Comparison of ENCODE assay signal across 1 cellular context in the genomic region with DNA sequence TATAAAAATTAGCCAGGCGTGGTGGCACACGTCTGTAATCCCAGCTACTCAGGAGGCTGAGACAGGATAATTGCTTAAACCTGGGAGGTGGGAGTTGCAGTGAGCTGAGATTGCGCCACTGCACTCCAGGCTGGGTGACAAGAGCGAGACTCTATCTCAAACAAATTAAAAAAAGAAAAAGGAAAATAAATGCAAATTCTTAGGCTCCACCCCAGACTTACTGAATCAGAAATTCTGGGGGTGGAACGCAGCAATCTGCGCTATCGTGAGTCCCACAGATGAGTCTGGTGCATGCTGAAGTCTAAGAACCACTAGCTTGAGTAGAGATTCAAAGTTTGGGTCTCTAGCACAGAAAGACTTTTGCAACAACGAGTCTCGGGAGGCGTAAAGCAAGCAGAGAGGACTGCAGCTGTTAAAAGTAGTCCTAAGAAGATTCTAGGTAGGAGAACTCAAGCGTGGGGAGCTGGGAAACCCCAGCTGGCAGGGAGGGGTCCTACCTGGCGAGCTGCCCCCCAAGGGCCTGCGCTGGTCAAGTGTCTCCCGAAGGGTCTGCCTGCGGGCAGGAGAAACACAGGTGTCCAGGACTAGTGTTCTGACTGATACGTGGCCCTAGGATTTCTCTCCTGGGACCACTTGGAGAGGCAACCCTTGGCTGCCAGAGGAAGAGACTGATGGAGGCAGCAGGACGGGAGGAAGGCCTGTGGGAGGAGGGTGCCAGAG.
TF ChIP-seq lines count a peak whose summit lies in the region.

No MANE protein-coding gene starts in this region.

TF ChIP-seq in GM23338, 12 proteins besides CTCF, POLR2A, EP300 and RAD21:
- TF ChIP-seq ZNF331 (CRISPR knock-in tag; IDR thresholded peaks at IDR 0.05; ENCODE audit: low read depth), result no peak
- TF ChIP-seq JUNB (IDR thresholded peaks at IDR 0.05; ENCODE audit: unreplicated experiment), result no peak
- TF ChIP-seq, protein P1, sequence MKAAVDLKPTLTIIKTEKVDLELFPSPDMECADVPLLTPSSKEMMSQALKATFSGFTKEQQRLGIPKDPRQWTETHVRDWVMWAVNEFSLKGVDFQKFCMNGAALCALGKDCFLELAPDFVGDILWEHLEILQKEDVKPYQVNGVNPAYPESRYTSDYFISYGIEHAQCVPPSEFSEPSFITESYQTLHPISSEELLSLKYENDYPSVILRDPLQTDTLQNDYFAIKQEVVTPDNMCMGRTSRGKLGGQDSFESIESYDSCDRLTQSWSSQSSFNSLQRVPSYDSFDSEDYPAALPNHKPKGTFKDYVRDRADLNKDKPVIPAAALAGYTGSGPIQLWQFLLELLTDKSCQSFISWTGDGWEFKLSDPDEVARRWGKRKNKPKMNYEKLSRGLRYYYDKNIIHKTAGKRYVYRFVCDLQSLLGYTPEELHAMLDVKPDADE (IDR thresholded peaks at IDR 0.05), result no peak
- TF ChIP-seq, protein P2, sequence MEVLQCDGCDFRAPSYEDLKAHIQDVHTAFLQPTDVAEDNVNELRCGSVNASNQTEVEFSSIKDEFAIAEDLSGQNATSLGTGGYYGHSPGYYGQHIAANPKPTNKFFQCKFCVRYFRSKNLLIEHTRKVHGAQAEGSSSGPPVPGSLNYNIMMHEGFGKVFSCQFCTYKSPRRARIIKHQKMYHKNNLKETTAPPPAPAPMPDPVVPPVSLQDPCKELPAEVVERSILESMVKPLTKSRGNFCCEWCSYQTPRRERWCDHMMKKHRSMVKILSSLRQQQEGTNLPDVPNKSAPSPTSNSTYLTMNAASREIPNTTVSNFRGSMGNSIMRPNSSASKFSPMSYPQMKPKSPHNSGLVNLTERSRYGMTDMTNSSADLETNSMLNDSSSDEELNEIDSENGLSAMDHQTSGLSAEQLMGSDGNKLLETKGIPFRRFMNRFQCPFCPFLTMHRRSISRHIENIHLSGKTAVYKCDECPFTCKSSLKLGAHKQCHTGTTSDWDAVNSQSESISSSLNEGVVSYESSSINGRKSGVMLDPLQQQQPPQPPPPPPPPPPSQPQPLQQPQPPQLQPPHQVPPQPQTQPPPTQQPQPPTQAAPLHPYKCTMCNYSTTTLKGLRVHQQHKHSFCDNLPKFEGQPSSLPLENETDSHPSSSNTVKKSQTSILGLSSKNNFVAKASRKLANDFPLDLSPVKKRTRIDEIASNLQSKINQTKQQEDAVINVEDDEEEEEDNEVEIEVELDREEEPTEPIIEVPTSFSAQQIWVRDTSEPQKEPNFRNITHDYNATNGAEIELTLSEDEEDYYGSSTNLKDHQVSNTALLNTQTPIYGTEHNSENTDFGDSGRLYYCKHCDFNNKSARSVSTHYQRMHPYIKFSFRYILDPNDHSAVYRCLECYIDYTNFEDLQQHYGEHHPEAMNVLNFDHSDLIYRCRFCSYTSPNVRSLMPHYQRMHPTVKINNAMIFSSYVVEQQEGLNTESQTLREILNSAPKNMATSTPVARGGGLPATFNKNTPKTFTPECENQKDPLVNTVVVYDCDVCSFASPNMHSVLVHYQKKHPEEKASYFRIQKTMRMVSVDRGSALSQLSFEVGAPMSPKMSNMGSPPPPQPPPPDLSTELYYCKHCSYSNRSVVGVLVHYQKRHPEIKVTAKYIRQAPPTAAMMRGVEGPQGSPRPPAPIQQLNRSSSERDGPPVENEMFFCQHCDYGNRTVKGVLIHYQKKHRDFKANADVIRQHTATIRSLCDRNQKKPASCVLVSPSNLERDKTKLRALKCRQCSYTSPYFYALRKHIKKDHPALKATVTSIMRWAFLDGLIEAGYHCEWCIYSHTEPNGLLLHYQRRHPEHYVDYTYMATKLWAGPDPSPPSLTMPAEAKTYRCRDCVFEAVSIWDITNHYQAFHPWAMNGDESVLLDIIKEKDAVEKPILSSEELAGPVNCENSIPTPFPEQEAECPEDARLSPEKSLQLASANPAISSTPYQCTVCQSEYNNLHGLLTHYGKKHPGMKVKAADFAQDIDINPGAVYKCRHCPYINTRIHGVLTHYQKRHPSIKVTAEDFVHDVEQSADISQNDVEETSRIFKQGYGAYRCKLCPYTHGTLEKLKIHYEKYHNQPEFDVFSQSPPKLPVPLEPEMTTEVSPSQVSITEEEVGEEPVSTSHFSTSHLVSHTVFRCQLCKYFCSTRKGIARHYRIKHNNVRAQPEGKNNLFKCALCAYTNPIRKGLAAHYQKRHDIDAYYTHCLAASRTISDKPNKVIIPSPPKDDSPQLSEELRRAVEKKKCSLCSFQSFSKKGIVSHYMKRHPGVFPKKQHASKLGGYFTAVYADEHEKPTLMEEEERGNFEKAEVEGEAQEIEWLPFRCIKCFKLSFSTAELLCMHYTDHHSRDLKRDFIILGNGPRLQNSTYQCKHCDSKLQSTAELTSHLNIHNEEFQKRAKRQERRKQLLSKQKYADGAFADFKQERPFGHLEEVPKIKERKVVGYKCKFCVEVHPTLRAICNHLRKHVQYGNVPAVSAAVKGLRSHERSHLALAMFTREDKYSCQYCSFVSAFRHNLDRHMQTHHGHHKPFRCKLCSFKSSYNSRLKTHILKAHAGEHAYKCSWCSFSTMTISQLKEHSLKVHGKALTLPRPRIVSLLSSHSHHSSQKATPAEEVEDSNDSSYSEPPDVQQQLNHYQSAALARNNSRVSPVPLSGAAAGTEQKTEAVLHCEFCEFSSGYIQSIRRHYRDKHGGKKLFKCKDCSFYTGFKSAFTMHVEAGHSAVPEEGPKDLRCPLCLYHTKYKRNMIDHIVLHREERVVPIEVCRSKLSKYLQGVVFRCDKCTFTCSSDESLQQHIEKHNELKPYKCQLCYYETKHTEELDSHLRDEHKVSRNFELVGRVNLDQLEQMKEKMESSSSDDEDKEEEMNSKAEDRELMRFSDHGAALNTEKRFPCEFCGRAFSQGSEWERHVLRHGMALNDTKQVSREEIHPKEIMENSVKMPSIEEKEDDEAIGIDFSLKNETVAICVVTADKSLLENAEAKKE (CRISPR knock-in tag; IDR thresholded peaks at IDR 0.05), result no peak
- no peak for TF ChIP-seq EZH2 (IDR thresholded peaks at IDR 0.05; ENCODE audit: low read depth, unreplicated experiment)
- no peak for TF ChIP-seq CREB1 (CRISPR knock-in tag; IDR thresholded peaks at IDR 0.05; ENCODE audit: low read depth)
- TF ChIP-seq, protein P3, sequence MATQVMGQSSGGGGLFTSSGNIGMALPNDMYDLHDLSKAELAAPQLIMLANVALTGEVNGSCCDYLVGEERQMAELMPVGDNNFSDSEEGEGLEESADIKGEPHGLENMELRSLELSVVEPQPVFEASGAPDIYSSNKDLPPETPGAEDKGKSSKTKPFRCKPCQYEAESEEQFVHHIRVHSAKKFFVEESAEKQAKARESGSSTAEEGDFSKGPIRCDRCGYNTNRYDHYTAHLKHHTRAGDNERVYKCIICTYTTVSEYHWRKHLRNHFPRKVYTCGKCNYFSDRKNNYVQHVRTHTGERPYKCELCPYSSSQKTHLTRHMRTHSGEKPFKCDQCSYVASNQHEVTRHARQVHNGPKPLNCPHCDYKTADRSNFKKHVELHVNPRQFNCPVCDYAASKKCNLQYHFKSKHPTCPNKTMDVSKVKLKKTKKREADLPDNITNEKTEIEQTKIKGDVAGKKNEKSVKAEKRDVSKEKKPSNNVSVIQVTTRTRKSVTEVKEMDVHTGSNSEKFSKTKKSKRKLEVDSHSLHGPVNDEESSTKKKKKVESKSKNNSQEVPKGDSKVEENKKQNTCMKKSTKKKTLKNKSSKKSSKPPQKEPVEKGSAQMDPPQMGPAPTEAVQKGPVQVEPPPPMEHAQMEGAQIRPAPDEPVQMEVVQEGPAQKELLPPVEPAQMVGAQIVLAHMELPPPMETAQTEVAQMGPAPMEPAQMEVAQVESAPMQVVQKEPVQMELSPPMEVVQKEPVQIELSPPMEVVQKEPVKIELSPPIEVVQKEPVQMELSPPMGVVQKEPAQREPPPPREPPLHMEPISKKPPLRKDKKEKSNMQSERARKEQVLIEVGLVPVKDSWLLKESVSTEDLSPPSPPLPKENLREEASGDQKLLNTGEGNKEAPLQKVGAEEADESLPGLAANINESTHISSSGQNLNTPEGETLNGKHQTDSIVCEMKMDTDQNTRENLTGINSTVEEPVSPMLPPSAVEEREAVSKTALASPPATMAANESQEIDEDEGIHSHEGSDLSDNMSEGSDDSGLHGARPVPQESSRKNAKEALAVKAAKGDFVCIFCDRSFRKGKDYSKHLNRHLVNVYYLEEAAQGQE (IDR thresholded peaks at IDR 0.05; ENCODE audit: unreplicated experiment), result no peak
- TF ChIP-seq STAT1 (IDR thresholded peaks at IDR 0.05; ENCODE audit: unreplicated experiment), result no peak
- TF ChIP-seq NANOG (IDR thresholded peaks at IDR 0.05; ENCODE audit: borderline replicate concordance), result no peak
- no peak for TF ChIP-seq POLR2AphosphoS5 (IDR thresholded peaks at IDR 0.05; ENCODE audit: low read depth)
- TF ChIP-seq ZNF114 (CRISPR knock-in tag; IDR thresholded peaks at IDR 0.05), result no peak
- TF ChIP-seq EZH2phosphoT487 (IDR thresholded peaks at IDR 0.05; ENCODE audit: unreplicated experiment), result no peak
